1 cellular context compared by ENCODE assay signal in the genomic region with DNA sequence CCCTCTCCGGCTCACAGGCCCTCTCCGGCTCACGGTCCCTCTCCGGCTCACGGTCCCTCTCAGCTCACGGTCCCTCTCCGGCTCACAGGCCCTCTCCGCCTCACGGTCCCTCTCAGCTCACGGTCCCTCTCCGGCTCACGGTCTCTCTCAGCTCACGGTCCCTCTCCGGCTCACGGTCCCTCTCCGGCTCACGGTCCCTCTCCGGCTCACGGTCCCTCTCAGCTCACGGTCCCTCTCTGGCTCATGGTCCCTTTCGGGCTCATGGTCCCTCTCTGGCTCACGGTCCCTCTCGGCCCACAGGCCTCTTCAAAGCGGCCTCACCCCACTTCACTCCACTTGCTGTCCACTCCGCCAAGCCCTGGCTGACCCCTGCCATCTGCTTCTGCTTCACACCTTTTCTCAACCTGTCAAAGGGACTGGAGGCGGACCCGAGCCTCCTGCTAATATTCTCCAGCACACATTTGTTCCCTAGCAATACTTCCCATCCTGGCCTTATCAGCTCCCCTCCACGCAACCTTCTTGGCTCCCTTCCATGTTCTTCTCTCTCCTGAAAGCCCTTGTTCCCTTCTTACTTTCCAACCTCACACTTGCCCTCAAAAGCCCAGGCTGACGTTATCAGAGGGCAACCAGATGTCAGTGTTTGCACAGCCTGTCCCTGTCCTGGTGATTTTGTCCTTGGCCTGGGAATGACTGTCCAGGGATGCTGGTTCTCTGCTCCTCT.
TF ChIP-seq lines count a peak whose summit lies in the region.

No MANE protein-coding gene starts in this region.

TF ChIP-seq in K562, 482 proteins besides CTCF, POLR2A, EP300 and RAD21 (continued from another document and continues in another):
- TF ChIP-seq TOE1 (IDR thresholded peaks at IDR 0.05; ENCODE audit: borderline replicate concordance) (peak; percentile 62; the same call in 1 of the 2 replicates), TOE1 (CRISPR knock-in tag; IDR thresholded peaks at IDR 0.05; ENCODE audit: borderline replicate concordance, low read depth) (no peak), ARHGAP35 (IDR thresholded peaks at IDR 0.05; ENCODE audit: partially characterized antibody) (no peak), MYBL2 (IDR thresholded peaks at IDR 0.05; ENCODE audit: low read depth) (no peak), MYBL2 (CRISPR knock-in tag; IDR thresholded peaks at IDR 0.05; ENCODE audit: borderline replicate concordance) (no peak), KDM1A (IDR thresholded peaks at IDR 0.05) (peak; percentile 84 to 88), SLC30A9 (CRISPR knock-in tag; IDR thresholded peaks at IDR 0.05) (no peak), ESRRA (IDR thresholded peaks at IDR 0.05; ENCODE audit: borderline replicate concordance, low read depth) (peak; percentile 96), TEAD4 (IDR thresholded peaks at IDR 0.05; ENCODE audit: low read length) (peak; percentile 94), TEAD4 (CRISPR knock-in tag; IDR thresholded peaks at IDR 0.05; ENCODE audit: borderline replicate concordance) (no peak), KDM4B (IDR thresholded peaks at IDR 0.05; ENCODE audit: borderline replicate concordance in 2 of 2, low read depth in 1 of 2) (no peak), ETV5 (CRISPR knock-in tag; IDR thresholded peaks at IDR 0.05; ENCODE audit: low read depth) (no peak; the same call in 1 of the 2 replicates), NEUROD1 (IDR thresholded peaks at IDR 0.05; ENCODE audit: borderline replicate concordance, low read depth, low read length, partially characterized antibody) (peak; percentile 35), FOXM1 (IDR thresholded peaks at IDR 0.05; ENCODE audit: low read depth) (peak; percentile 87), FOXM1 (CRISPR knock-in tag; IDR thresholded peaks at IDR 0.05; ENCODE audit: low read depth) (no peak), IRF2 (CRISPR knock-in tag; IDR thresholded peaks at IDR 0.05) (no peak), ZC3H8 (IDR thresholded peaks at IDR 0.05) (no peak), NONO (IDR thresholded peaks at IDR 0.05; ENCODE audit: low read depth in 2 of 2, low read length in 1 of 2) (peak in 1 of 2 experiments; percentile 90; a peak in 2 of 4 replicates), NR2C2 (CRISPR knock-in tag; IDR thresholded peaks at IDR 0.05) (no peak), NR2C2 (tag; IDR thresholded peaks at IDR 0.05) (peak; percentile 31; the same call in 1 of the 2 replicates), DACH1 (IDR thresholded peaks at IDR 0.05; ENCODE audit: partially characterized antibody) (no peak), ZNF79 (CRISPR knock-in tag; IDR thresholded peaks at IDR 0.05; ENCODE audit: low read depth) (no peak), MECOM (CRISPR knock-in tag; IDR thresholded peaks at IDR 0.05) (no peak), CEBPB (tag; IDR thresholded peaks at IDR 0.05) (no peak), SNIP1 (IDR thresholded peaks at IDR 0.05; ENCODE audit: low read depth) (no peak), TARDBP (IDR thresholded peaks at IDR 0.05) (peak; percentile 91), SETDB1 (IDR thresholded peaks at IDR 0.05; ENCODE audit: low read length) (no peak), ZNF77 (CRISPR knock-in tag; IDR thresholded peaks at IDR 0.05) (no peak), ZNF143 (CRISPR knock-in tag; IDR thresholded peaks at IDR 0.05) (no peak), ZFPM2 (CRISPR knock-in tag; IDR thresholded peaks at IDR 0.05) (no peak), CBX5 (IDR thresholded peaks at IDR 0.05; ENCODE audit: borderline replicate concordance, low read depth) (no peak), PTBP1 (IDR thresholded peaks at IDR 0.05; ENCODE audit: low read depth, low read length) (no peak), NELFE (IDR thresholded peaks at IDR 0.05; ENCODE audit: insufficient read depth, insufficient read length) (no peak), MYNN (IDR thresholded peaks at IDR 0.05) (no peak), MYNN (CRISPR knock-in tag; IDR thresholded peaks at IDR 0.05) (no peak), TCF7 (IDR thresholded peaks at IDR 0.05; ENCODE audit: borderline replicate concordance) (no peak), GATA2 (CRISPR knock-in tag; IDR thresholded peaks at IDR 0.05) (peak; percentile 92), CREB1 (IDR thresholded peaks at IDR 0.05) (no peak), CREB1 (CRISPR knock-in tag; IDR thresholded peaks at IDR 0.05) (0 out of 2 replicates have a peak, but pooled peaks have one; percentile 43), CHD1 (IDR thresholded peaks at IDR 0.05; ENCODE audit: low read length) (no peak), ZNF282 (CRISPR knock-in tag; IDR thresholded peaks at IDR 0.05) (no peak)
- TF ChIP-seq, protein P1, sequence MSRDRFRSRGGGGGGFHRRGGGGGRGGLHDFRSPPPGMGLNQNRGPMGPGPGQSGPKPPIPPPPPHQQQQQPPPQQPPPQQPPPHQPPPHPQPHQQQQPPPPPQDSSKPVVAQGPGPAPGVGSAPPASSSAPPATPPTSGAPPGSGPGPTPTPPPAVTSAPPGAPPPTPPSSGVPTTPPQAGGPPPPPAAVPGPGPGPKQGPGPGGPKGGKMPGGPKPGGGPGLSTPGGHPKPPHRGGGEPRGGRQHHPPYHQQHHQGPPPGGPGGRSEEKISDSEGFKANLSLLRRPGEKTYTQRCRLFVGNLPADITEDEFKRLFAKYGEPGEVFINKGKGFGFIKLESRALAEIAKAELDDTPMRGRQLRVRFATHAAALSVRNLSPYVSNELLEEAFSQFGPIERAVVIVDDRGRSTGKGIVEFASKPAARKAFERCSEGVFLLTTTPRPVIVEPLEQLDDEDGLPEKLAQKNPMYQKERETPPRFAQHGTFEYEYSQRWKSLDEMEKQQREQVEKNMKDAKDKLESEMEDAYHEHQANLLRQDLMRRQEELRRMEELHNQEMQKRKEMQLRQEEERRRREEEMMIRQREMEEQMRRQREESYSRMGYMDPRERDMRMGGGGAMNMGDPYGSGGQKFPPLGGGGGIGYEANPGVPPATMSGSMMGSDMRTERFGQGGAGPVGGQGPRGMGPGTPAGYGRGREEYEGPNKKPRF (IDR thresholded peaks at IDR 0.05; ENCODE audit: low read depth, low read length): no peak
- TF ChIP-seq, protein P2, sequence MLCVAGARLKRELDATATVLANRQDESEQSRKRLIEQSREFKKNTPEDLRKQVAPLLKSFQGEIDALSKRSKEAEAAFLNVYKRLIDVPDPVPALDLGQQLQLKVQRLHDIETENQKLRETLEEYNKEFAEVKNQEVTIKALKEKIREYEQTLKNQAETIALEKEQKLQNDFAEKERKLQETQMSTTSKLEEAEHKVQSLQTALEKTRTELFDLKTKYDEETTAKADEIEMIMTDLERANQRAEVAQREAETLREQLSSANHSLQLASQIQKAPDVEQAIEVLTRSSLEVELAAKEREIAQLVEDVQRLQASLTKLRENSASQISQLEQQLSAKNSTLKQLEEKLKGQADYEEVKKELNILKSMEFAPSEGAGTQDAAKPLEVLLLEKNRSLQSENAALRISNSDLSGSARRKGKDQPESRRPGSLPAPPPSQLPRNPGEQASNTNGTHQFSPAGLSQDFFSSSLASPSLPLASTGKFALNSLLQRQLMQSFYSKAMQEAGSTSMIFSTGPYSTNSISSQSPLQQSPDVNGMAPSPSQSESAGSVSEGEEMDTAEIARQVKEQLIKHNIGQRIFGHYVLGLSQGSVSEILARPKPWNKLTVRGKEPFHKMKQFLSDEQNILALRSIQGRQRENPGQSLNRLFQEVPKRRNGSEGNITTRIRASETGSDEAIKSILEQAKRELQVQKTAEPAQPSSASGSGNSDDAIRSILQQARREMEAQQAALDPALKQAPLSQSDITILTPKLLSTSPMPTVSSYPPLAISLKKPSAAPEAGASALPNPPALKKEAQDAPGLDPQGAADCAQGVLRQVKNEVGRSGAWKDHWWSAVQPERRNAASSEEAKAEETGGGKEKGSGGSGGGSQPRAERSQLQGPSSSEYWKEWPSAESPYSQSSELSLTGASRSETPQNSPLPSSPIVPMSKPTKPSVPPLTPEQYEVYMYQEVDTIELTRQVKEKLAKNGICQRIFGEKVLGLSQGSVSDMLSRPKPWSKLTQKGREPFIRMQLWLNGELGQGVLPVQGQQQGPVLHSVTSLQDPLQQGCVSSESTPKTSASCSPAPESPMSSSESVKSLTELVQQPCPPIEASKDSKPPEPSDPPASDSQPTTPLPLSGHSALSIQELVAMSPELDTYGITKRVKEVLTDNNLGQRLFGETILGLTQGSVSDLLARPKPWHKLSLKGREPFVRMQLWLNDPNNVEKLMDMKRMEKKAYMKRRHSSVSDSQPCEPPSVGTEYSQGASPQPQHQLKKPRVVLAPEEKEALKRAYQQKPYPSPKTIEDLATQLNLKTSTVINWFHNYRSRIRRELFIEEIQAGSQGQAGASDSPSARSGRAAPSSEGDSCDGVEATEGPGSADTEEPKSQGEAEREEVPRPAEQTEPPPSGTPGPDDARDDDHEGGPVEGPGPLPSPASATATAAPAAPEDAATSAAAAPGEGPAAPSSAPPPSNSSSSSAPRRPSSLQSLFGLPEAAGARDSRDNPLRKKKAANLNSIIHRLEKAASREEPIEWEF (CRISPR knock-in tag; IDR thresholded peaks at IDR 0.05): no peak
- TF ChIP-seq, protein P3, sequence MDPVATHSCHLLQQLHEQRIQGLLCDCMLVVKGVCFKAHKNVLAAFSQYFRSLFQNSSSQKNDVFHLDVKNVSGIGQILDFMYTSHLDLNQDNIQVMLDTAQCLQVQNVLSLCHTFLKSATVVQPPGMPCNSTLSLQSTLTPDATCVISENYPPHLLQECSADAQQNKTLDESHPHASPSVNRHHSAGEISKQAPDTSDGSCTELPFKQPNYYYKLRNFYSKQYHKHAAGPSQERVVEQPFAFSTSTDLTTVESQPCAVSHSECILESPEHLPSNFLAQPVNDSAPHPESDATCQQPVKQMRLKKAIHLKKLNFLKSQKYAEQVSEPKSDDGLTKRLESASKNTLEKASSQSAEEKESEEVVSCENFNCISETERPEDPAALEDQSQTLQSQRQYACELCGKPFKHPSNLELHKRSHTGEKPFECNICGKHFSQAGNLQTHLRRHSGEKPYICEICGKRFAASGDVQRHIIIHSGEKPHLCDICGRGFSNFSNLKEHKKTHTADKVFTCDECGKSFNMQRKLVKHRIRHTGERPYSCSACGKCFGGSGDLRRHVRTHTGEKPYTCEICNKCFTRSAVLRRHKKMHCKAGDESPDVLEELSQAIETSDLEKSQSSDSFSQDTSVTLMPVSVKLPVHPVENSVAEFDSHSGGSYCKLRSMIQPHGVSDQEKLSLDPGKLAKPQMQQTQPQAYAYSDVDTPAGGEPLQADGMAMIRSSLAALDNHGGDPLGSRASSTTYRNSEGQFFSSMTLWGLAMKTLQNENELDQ (CRISPR knock-in tag; IDR thresholded peaks at IDR 0.05; ENCODE audit: borderline replicate concordance): no peak
- TF ChIP-seq, protein P4, sequence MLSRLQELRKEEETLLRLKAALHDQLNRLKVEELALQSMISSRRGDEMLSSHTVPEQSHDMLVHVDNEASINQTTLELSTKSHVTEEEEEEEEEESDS (CRISPR knock-in tag; IDR thresholded peaks at IDR 0.05): no peak
- TF ChIP-seq, protein P5, sequence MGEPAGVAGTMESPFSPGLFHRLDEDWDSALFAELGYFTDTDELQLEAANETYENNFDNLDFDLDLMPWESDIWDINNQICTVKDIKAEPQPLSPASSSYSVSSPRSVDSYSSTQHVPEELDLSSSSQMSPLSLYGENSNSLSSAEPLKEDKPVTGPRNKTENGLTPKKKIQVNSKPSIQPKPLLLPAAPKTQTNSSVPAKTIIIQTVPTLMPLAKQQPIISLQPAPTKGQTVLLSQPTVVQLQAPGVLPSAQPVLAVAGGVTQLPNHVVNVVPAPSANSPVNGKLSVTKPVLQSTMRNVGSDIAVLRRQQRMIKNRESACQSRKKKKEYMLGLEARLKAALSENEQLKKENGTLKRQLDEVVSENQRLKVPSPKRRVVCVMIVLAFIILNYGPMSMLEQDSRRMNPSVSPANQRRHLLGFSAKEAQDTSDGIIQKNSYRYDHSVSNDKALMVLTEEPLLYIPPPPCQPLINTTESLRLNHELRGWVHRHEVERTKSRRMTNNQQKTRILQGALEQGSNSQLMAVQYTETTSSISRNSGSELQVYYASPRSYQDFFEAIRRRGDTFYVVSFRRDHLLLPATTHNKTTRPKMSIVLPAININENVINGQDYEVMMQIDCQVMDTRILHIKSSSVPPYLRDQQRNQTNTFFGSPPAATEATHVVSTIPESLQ (CRISPR knock-in tag; IDR thresholded peaks at IDR 0.05): no peak
- TF ChIP-seq, protein P6, sequence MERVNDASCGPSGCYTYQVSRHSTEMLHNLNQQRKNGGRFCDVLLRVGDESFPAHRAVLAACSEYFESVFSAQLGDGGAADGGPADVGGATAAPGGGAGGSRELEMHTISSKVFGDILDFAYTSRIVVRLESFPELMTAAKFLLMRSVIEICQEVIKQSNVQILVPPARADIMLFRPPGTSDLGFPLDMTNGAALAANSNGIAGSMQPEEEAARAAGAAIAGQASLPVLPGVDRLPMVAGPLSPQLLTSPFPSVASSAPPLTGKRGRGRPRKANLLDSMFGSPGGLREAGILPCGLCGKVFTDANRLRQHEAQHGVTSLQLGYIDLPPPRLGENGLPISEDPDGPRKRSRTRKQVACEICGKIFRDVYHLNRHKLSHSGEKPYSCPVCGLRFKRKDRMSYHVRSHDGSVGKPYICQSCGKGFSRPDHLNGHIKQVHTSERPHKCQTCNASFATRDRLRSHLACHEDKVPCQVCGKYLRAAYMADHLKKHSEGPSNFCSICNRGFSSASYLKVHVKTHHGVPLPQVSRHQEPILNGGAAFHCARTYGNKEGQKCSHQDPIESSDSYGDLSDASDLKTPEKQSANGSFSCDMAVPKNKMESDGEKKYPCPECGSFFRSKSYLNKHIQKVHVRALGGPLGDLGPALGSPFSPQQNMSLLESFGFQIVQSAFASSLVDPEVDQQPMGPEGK (CRISPR knock-in tag; IDR thresholded peaks at IDR 0.05; ENCODE audit: borderline replicate concordance): no peak
- TF ChIP-seq, protein P7, sequence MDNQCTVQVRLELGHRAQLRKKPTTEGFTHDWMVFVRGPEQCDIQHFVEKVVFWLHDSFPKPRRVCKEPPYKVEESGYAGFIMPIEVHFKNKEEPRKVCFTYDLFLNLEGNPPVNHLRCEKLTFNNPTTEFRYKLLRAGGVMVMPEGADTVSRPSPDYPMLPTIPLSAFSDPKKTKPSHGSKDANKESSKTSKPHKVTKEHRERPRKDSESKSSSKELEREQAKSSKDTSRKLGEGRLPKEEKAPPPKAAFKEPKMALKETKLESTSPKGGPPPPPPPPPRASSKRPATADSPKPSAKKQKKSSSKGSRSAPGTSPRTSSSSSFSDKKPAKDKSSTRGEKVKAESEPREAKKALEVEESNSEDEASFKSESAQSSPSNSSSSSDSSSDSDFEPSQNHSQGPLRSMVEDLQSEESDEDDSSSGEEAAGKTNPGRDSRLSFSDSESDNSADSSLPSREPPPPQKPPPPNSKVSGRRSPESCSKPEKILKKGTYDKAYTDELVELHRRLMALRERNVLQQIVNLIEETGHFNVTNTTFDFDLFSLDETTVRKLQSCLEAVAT (IDR thresholded peaks at IDR 0.05): peak; percentile 48 to 82; a peak in 1 of 4 replicates
- TF ChIP-seq, protein P8, sequence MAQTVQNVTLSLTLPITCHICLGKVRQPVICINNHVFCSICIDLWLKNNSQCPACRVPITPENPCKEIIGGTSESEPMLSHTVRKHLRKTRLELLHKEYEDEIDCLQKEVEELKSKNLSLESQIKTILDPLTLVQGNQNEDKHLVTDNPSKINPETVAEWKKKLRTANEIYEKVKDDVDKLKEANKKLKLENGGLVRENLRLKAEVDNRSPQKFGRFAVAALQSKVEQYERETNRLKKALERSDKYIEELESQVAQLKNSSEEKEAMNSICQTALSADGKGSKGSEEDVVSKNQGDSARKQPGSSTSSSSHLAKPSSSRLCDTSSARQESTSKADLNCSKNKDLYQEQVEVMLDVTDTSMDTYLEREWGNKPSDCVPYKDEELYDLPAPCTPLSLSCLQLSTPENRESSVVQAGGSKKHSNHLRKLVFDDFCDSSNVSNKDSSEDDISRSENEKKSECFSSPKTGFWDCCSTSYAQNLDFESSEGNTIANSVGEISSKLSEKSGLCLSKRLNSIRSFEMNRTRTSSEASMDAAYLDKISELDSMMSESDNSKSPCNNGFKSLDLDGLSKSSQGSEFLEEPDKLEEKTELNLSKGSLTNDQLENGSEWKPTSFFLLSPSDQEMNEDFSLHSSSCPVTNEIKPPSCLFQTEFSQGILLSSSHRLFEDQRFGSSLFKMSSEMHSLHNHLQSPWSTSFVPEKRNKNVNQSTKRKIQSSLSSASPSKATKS (CRISPR knock-in tag; IDR thresholded peaks at IDR 0.05): no peak
